Comparison of ENCODE assay signal across 1 cellular context in the genomic region with DNA sequence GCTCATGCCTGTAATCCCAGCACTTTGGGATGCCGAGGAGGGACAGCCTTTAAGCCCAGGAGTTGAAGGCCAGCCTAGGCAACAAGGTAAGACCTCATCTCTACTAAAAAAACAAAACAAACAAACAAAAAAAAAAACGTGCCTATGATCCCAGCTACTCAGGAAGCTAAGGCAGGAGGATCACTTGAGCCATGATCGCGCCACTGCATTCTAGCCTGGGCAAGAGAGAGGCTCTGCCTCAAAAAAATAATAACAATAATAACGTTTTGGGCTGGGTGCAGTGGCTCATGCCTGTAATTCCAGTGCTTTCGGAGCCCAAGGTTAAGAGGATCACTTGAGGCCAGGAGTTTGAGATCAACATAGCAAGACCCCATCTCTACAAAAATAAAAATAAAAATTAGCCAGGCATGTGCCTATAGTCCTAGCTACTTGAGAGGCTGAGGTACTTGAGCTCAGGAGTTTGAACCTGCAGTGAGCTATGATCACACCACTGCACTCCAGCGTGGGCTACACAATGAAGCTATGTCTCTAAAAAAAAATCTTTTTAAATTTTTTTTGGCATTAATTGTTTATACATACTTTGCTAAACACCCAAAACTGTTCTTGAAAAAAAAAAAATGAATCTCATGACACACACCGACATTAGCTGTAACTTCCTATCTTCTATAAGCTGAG.
TF ChIP-seq lines count a peak whose summit lies in the region.

No MANE protein-coding gene starts in this region.

TF ChIP-seq in GM23338, 12 proteins besides CTCF, POLR2A, EP300 and RAD21 (continued from another document):
- TF ChIP-seq, protein P1, sequence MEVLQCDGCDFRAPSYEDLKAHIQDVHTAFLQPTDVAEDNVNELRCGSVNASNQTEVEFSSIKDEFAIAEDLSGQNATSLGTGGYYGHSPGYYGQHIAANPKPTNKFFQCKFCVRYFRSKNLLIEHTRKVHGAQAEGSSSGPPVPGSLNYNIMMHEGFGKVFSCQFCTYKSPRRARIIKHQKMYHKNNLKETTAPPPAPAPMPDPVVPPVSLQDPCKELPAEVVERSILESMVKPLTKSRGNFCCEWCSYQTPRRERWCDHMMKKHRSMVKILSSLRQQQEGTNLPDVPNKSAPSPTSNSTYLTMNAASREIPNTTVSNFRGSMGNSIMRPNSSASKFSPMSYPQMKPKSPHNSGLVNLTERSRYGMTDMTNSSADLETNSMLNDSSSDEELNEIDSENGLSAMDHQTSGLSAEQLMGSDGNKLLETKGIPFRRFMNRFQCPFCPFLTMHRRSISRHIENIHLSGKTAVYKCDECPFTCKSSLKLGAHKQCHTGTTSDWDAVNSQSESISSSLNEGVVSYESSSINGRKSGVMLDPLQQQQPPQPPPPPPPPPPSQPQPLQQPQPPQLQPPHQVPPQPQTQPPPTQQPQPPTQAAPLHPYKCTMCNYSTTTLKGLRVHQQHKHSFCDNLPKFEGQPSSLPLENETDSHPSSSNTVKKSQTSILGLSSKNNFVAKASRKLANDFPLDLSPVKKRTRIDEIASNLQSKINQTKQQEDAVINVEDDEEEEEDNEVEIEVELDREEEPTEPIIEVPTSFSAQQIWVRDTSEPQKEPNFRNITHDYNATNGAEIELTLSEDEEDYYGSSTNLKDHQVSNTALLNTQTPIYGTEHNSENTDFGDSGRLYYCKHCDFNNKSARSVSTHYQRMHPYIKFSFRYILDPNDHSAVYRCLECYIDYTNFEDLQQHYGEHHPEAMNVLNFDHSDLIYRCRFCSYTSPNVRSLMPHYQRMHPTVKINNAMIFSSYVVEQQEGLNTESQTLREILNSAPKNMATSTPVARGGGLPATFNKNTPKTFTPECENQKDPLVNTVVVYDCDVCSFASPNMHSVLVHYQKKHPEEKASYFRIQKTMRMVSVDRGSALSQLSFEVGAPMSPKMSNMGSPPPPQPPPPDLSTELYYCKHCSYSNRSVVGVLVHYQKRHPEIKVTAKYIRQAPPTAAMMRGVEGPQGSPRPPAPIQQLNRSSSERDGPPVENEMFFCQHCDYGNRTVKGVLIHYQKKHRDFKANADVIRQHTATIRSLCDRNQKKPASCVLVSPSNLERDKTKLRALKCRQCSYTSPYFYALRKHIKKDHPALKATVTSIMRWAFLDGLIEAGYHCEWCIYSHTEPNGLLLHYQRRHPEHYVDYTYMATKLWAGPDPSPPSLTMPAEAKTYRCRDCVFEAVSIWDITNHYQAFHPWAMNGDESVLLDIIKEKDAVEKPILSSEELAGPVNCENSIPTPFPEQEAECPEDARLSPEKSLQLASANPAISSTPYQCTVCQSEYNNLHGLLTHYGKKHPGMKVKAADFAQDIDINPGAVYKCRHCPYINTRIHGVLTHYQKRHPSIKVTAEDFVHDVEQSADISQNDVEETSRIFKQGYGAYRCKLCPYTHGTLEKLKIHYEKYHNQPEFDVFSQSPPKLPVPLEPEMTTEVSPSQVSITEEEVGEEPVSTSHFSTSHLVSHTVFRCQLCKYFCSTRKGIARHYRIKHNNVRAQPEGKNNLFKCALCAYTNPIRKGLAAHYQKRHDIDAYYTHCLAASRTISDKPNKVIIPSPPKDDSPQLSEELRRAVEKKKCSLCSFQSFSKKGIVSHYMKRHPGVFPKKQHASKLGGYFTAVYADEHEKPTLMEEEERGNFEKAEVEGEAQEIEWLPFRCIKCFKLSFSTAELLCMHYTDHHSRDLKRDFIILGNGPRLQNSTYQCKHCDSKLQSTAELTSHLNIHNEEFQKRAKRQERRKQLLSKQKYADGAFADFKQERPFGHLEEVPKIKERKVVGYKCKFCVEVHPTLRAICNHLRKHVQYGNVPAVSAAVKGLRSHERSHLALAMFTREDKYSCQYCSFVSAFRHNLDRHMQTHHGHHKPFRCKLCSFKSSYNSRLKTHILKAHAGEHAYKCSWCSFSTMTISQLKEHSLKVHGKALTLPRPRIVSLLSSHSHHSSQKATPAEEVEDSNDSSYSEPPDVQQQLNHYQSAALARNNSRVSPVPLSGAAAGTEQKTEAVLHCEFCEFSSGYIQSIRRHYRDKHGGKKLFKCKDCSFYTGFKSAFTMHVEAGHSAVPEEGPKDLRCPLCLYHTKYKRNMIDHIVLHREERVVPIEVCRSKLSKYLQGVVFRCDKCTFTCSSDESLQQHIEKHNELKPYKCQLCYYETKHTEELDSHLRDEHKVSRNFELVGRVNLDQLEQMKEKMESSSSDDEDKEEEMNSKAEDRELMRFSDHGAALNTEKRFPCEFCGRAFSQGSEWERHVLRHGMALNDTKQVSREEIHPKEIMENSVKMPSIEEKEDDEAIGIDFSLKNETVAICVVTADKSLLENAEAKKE (CRISPR knock-in tag; IDR thresholded peaks at IDR 0.05) = no peak
